12 cellular contexts compared by ENCODE assay signal in the genomic region with DNA sequence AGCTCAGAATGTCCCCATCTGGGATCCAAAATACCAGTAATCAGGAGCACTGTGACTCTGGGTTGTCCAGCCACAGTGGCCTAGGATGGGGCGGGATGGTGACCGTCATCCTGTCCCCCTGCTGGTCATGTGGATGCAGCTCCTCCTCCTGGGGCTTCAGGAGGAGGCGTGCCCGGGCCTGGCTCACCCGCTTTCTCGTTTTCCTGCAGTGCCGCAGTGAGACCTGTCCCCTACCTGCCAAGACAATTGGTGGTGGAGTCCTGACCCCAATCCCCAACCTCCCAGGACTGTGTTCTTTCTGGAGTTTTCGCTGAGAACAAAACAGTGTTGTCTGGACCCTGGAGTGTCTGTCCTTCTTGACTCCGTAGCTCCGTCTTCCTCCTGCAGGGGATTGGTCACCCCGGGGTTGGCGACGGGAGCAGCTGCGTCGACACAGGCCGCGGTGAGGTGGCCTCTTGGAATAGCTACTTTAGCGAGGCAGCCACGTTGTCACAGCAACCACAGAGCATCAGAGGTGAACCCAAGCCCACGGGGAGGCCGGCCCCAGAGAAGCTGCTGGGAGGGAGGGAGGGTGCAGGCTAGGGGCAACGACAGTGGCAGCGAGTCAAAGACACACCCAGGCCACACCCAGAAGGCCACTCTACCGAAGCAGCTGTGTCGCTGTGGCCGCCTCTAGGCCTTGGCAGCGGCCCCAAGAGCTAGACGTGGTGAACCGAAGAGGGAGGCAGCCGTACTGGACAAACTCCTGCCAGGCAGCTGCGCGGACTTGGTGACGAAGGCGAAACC. TPM values are rescaled to one million over a fixed set of nuclear protein-coding genes. Genes with fewer than 3 reads are reported as not detected.
DNase-seq lines count a peak whose midpoint lies in the region; ATAC-seq, FAIRE-seq and TF ChIP-seq lines count a peak whose summit lies in the region.
"Had no signal": no experiment of that assay in that cellular context is flagged by ENCODE, and none has a peak within 500 bp of the region (broad histone marks: within the 10 kb centered on the region; RNA-seq: fewer than 3 reads in every experiment).

No MANE protein-coding gene starts in this region.

- H3K4me3 ChIP-seq in pancreas: no peak overlapping the region

- no peaks in the 10 kb centered on the region for H3K4me1 ChIP-seq in pancreas

- H3K9me3 ChIP-seq in pancreas: no peaks in the 10 kb centered on the region

- 56 to 65% methylated on average over 34 of the region's 34 CpGs for WGBS in pancreas, 2 donors

- FAIRE-seq in pancreas (lab: Jason Lieb, UNC): no peak

- H3K27me3 ChIP-seq in pancreas: no peaks in the 10 kb centered on the region

- DNase-seq in ELR (ENCODE audit: low read depth) (peak; percentile 37), NCI-H2196 treated with DMSO at 0.1 percent for 48 hours (lab: John Stamatoyannopoulos, UW; ENCODE audit: unreplicated experiment) (peak; percentile 27), dermis blood vessel endothelial cell (peak; percentile 32), pancreas (no peak), ACHN (no peak), foreskin melanocyte (no peak), cerebellar nuclear complex (lab: John Stamatoyannopoulos, UW) (no peak)
- DNase-seq: activated CD4-positive, alpha-beta T cell treated with anti-CD3 and anti-CD28 coated beads for 1 hour; NCI-H187; stimulated activated CD4-positive, alpha-beta T cell treated with anti-CD3 and anti-CD28 coated beads, Interleukin-2, amount 100 ng/mL, for 24 hours had no signal

- H3K36me3 ChIP-seq in pancreas: no peaks in the 10 kb centered on the region

- intact Hi-C loops in pancreas (cut with DNase I): loop anchor here in 1 of 3 donors (10.0 kb wide), 1 partner anchor 111 kb away; no protein-coding TSS in a partner anchor

- in situ Hi-C loops in ACHN (cut with HindIII; ENCODE audit: low pct_ligation_motif_present, low pct_unique_long_range_greater_than_20kb, low sequenced_read_pairs): no loop called here

- ATAC-seq in pancreas (peak in 3 of 4 donors; percentile 26 to 73 (median 67)), GM19467 (IDR thresholded peaks at IDR 0.05; ENCODE audit: unreplicated experiment) (no peak)

- no peak overlapping the region for H3K27ac ChIP-seq in pancreas

- no peak for TF ChIP-seq CTCF in pancreas (IDR thresholded peaks at IDR 0.05)

RNA-seq across cellular contexts. Expression of a gene that starts 10.1 kb away (rescaled TPM):
- total RNA-seq in dermis blood vessel endothelial cell (63.0 and 77.3 TPM in 2 replicates), pancreas (10 to 100 TPM; 34.7 to 81.5 (median 60.2) TPM)
- polyA plus RNA-seq in pancreas: 100 to 1,000 TPM in 1 of 2 donors, 10 to 100 TPM in 1; 96.7 to 160 TPM

RNA-seq across cellular contexts. Expression of a gene that starts 10.5 kb away (rescaled TPM):
- total RNA-seq in dermis blood vessel endothelial cell (0.05 and 0.17 TPM in 2 replicates), pancreas (1 to 10 TPM; 1.4 to 2.6 (median 1.9) TPM)
- 1 to 10 TPM; 2.1 to 2.3 TPM for polyA plus RNA-seq in pancreas

RNA-seq across cellular contexts. Expression of a gene that starts 33.5 kb away (rescaled TPM):
- 0.05 TPM in 1 of 2 replicates, not detected in the other for total RNA-seq in dermis blood vessel endothelial cell
- 1 to 10 TPM in 2 of 6 donors, not detected in 4; 1.5 to 1.7 TPM for total RNA-seq in pancreas
- under 1 TPM in 1 of 2 donors, not detected in 1; 0.02 TPM for polyA plus RNA-seq in pancreas
- total RNA-seq: cardiac septum had no signal

RNA-seq across cellular contexts. Expression of a gene that starts 44.8 kb away (rescaled TPM):
- total RNA-seq in dermis blood vessel endothelial cell (18.0 and 18.2 TPM in 2 replicates), pancreas (10 to 100 TPM in 5 of 6 donors, 1 to 10 TPM in 1; 8.0 to 23.3 (median 13.2) TPM)
- 10 to 100 TPM; 25.1 to 41.2 TPM for polyA plus RNA-seq in pancreas

RNA-seq across cellular contexts. Expression of a gene that starts 47.4 kb away (rescaled TPM):
- total RNA-seq in dermis blood vessel endothelial cell (not detected in 2 replicates), pancreas (10 to 100 TPM in 1 of 6 donors, 1 to 10 TPM in 2, under 1 TPM in 3; 0.09 to 25.6 (median 1.2) TPM)
- polyA plus RNA-seq in pancreas: 1 to 10 TPM in 1 of 2 donors, under 1 TPM in 1; 0.80 to 1.2 TPM
- total RNA-seq: cardiac septum had no signal

Comparison
In these comparisons a context has a peak if more than half of its experiments do, and no peak if none do; other contexts are left out.
1. DNase-seq: peak in ELR (single experiment), NCI-H2196 treated with DMSO at 0.1 percent for 48 hours (single experiment) and dermis blood vessel endothelial cell (single experiment); none in pancreas (0 of 6), ACHN (single experiment), foreskin melanocyte (single experiment) and cerebellar nuclear complex (0 of 2).